In genomic region chr10:13001041-13001886, GRCh38 we compare ENCODE assay signal across 8 cellular contexts. TPM values are rescaled to one million over a fixed set of nuclear protein-coding genes. Genes with fewer than 3 reads are reported as not detected.
DNase-seq lines count a peak whose midpoint lies in the region; ATAC-seq, FAIRE-seq and TF ChIP-seq lines count a peak whose summit lies in the region.

TSS of gene CCDC3 (minus strand) at chr10:13001713. CDS start at chr10:13001570, 143 bp downstream.

- peak within 1 kb of the TSS; percentile 57 for H3K4me3 Mint-ChIP-seq in stimulated activated memory B cell treated with anti-CD40 and anti-IgM and Interleukin-4, amounts not matched to agents 10 μg/mL and 1 μg/mL and 100 μg/mL, for 72 hours

- H3K36me3 Mint-ChIP-seq in stimulated activated memory B cell treated with anti-CD40 and anti-IgM and Interleukin-4, amounts not matched to agents 10 μg/mL and 1 μg/mL and 100 μg/mL, for 72 hours, result no peaks in the 10 kb centered on the region

- peak within 1 kb of the TSS; percentile 71 for H3K4me3 ChIP-seq in A549
- H3K4me3 ChIP-seq in kidney (ENCODE audit: low read length in 2 of 2), result peak within 1 kb of the TSS in 1 of 2 donors; percentile 17
- no peak within 1 kb of the TSS for H3K4me3 ChIP-seq in effector memory CD4-positive, alpha-beta T cell (ENCODE audit: insufficient read depth, low read depth, low read length, poor library complexity, severe bottlenecking)

- H3K4me2 ChIP-seq in A549, result peak within 1 kb of the TSS; percentile 98

- no peaks in the 10 kb centered on the region for H3K27me3 ChIP-seq in effector memory CD4-positive, alpha-beta T cell (replicated peaks; ENCODE audit: control insufficient read depth, insufficient read depth, low read length, poor library complexity, severe bottlenecking)

- no peak for FAIRE-seq in A549 (lab: Jason Lieb, UNC)
- FAIRE-seq in kidney (lab: Jason Lieb, UNC), result no peak

- POLR2A ChIA-PET in A549 (lab: Yijun Ruan, JAX) (no interaction called here), HEK293T (lab: Yijun Ruan, JAX) (interaction anchor here (0.7 kb wide), 1 partner anchor 52 kb away, joined by 4 read pairs; no protein-coding TSS in a partner anchor)

- no peak for TF ChIP-seq POLR2A in A549 (IDR thresholded peaks at IDR 0.05; ENCODE audit: low read length)

- ATAC-seq in A549, result peak; percentile 69 to 75
- peak; percentile 37 for ATAC-seq in stimulated activated memory B cell treated with anti-CD40 and anti-IgM and Interleukin-4, amounts not matched to agents 10 μg/mL and 1 μg/mL and 100 μg/mL, for 72 hours
- ATAC-seq in HG03565 (IDR thresholded peaks at IDR 0.05; ENCODE audit: unreplicated experiment), result no peak
- no peak for ATAC-seq in HG02870 (IDR thresholded peaks at IDR 0.05; ENCODE audit: unreplicated experiment)

- H3K4me1 ChIP-seq in A549 (no peaks in the 10 kb centered on the region), kidney (ENCODE audit: control insufficient read depth in 1 of 2, insufficient read depth in 1 of 2, low read depth in 1 of 2, low read length in 2 of 2) (no peaks in the 10 kb centered on the region)
- no peaks in the 10 kb centered on the region for H3K4me1 ChIP-seq in effector memory CD4-positive, alpha-beta T cell (ENCODE audit: control insufficient read depth, insufficient read depth, low read length, poor library complexity, severe bottlenecking)

- intact Hi-C loops in kidney (cut with DNase I), result no loop called here

- TF ChIP-seq RAD21 in A549 (conservative IDR thresholded peaks at IDR 0.05 in 1 of 2, IDR thresholded peaks at IDR 0.05 in 1 of 2), result no peak

- H3K27ac ChIP-seq in A549 (peak within 1 kb of the TSS; percentile 50 to 83; a peak in 5 of 6 replicates), adipose tissue (ENCODE audit: low read depth, low read length) (no peak within 1 kb of the TSS), kidney (ENCODE audit: low read depth in 2 of 2, low read length in 2 of 2) (no peak within 1 kb of the TSS)
- no peak within 1 kb of the TSS for H3K27ac ChIP-seq in effector memory CD4-positive, alpha-beta T cell (ENCODE audit: insufficient read depth, low read length, poor library complexity, severe bottlenecking)

- no peaks in the 10 kb centered on the region for H3K9me3 Mint-ChIP-seq in stimulated activated memory B cell treated with anti-CD40 and anti-IgM and Interleukin-4, amounts not matched to agents 10 μg/mL and 1 μg/mL and 100 μg/mL, for 72 hours

- no peaks in the 10 kb centered on the region for H3K36me3 ChIP-seq in kidney (ENCODE audit: control insufficient read depth in 1 of 2, insufficient read depth in 2 of 2, low read length in 2 of 2)
- no peaks in the 10 kb centered on the region for H3K36me3 ChIP-seq in effector memory CD4-positive, alpha-beta T cell (ENCODE audit: control insufficient read depth, insufficient read depth, low read length)

- no peak for TF ChIP-seq CTCF in A549 (IDR thresholded peaks at IDR 0.05)
- no peak for TF ChIP-seq CTCF in kidney (IDR thresholded peaks at IDR 0.05; ENCODE audit: borderline replicate concordance, extremely low read depth, insufficient read depth)

- H3K9ac ChIP-seq in kidney (ENCODE audit: low read length in 2 of 2), result no peak within 1 kb of the TSS

- no peak within 1 kb of the TSS for H3K27ac Mint-ChIP-seq in stimulated activated memory B cell treated with anti-CD40 and anti-IgM and Interleukin-4, amounts not matched to agents 10 μg/mL and 1 μg/mL and 100 μg/mL, for 72 hours

- no peak for TF ChIP-seq EP300 in A549 (IDR thresholded peaks at IDR 0.05)

- CTCF ChIA-PET in A549 (lab: Yijun Ruan, JAX) (interaction anchor here (0.6 kb wide), 1 partner anchor 25 kb away, joined by 3 read pairs; no protein-coding TSS in a partner anchor), HEK293T (lab: Yijun Ruan, JAX) (interaction anchor here (1.5 kb wide), 1 partner anchor 14 kb away, joined by 3 read pairs; no protein-coding TSS in a partner anchor)

- H3K4me1 Mint-ChIP-seq in stimulated activated memory B cell treated with anti-CD40 and anti-IgM and Interleukin-4, amounts not matched to agents 10 μg/mL and 1 μg/mL and 100 μg/mL, for 72 hours, result peaks cover 11% of the 10 kb centered on the region

- H3K9me3 ChIP-seq in A549 (no peaks in the 10 kb centered on the region), kidney (ENCODE audit: control insufficient read depth in 1 of 2, low read length in 2 of 2) (no peaks in the 10 kb centered on the region)
- no peaks in the 10 kb centered on the region for H3K9me3 ChIP-seq in effector memory CD4-positive, alpha-beta T cell (ENCODE audit: control insufficient read depth, low read length)

- WGBS in A549 (ENCODE audit: missing lambda C conversion rate), result 50% methylated on average over 30 of the region's 93 CpGs
- 2 to 5% (median 5%) methylated on average over 68 to 93 of the region's 93 CpGs for WGBS in adipose tissue, 3 donors

- DNase-seq in A549 (ENCODE audit: low read depth in 1 of 2, low spot score in 1 of 2) (peak in 1 of 2 experiments; percentile 14), HEK293T (ENCODE audit: extremely low spot score) (peak; percentile 66), kidney (peak; percentile 83)
- no peak for DNase-seq in effector memory CD4-positive, alpha-beta T cell

- peaks cover 87% of the 10 kb centered on the region for H3K27me3 Mint-ChIP-seq in stimulated activated memory B cell treated with anti-CD40 and anti-IgM and Interleukin-4, amounts not matched to agents 10 μg/mL and 1 μg/mL and 100 μg/mL, for 72 hours

TF ChIP-seq in A549, 52 proteins besides CTCF, POLR2A, EP300 and RAD21 (continues in another document):
- TF ChIP-seq NFE2L2 (conservative IDR thresholded peaks at IDR 0.05; ENCODE audit: low read length) (no peak), RARB (CRISPR knock-in tag; IDR thresholded peaks at IDR 0.05) (no peak), MYC (IDR thresholded peaks at IDR 0.05; ENCODE audit: borderline replicate concordance, low read length) (no peak), PBX3 (IDR thresholded peaks at IDR 0.05) (no peak), BCL3 (IDR thresholded peaks at IDR 0.05) (no peak), JUN (IDR thresholded peaks at IDR 0.05) (no peak), HOXB5 (CRISPR knock-in tag; IDR thresholded peaks at IDR 0.05) (no peak)

TF ChIP-seq in HEK293T, 16 proteins besides CTCF, POLR2A, EP300 and RAD21:
- TF ChIP-seq PKNOX1 (IDR thresholded peaks at IDR 0.05) (no peak), L3MBTL2 (conservative IDR thresholded peaks at IDR 0.05) (no peak), BHLHE40 (IDR thresholded peaks at IDR 0.05; ENCODE audit: borderline replicate concordance) (no peak), FOXM1 (IDR thresholded peaks at IDR 0.05; ENCODE audit: borderline replicate concordance) (no peak), ELF4 (IDR thresholded peaks at IDR 0.05) (no peak), FOXK2 (IDR thresholded peaks at IDR 0.05) (no peak), TARDBP (IDR thresholded peaks at IDR 0.05) (no peak), CTBP1 (IDR thresholded peaks at IDR 0.05; ENCODE audit: borderline replicate concordance) (no peak), HDGF (IDR thresholded peaks at IDR 0.05; ENCODE audit: borderline replicate concordance) (no peak), SP1 (IDR thresholded peaks at IDR 0.05) (no peak), ZNF384 (IDR thresholded peaks at IDR 0.05) (no peak), SUZ12 (IDR thresholded peaks at IDR 0.05) (no peak)
TF ChIP-seq in HEK293T: peak in this region for 0.

RNA-seq across cellular contexts. Expression of gene CCDC3, which starts in this region (rescaled TPM):
- polyA plus RNA-seq in A549 (2011; rRNA removed) (0.58 and 0.63 TPM in 2 replicates), A549 (2017; fragmentation: RNase III; extraction: RNeasy Plus Mini Kit Qiagen cat#74134 plus additional on column Dnase treatment) (0.73 to 0.94 TPM (median 0.79 TPM) in 3 replicates), adipose tissue (10 to 100 TPM in 2 of 3 donors, 1 to 10 TPM in 1; 3.4 to 51.9 (median 21.1) TPM), kidney (ENCODE audit: insufficient read depth, low read depth, low replicate concordance) (9.7 TPM)
- 0.20 and 0.23 TPM in 2 replicates for polyA plus RNA-seq in A549 (2012; cell fraction: cytosol; rRNA removed)
- polyA plus RNA-seq in A549 (2012; cell fraction: nucleus; rRNA removed), result 0.13 TPM in 2 replicates
- polyA minus RNA-seq in A549 (2011; rRNA and poly(A)+ RNA removed), result 0.24 and 0.33 TPM in 2 replicates
- 33.5 TPM for total RNA-seq in kidney

Comparison
In these comparisons a context has a peak if more than half of its experiments do, and no peak if none do; other contexts are left out.
1. Peak in ATAC-seq, H3K4me3 ChIP-seq, H3K27ac ChIP-seq and H3K4me2 ChIP-seq in A549; RNA of the gene not detected or under 1 TPM.
2. DNase-seq: peak in HEK293T (single experiment) and kidney (single experiment); none in effector memory CD4-positive, alpha-beta T cell (0 of 3).